1 cellular context compared by ENCODE assay signal in the genomic region with DNA sequence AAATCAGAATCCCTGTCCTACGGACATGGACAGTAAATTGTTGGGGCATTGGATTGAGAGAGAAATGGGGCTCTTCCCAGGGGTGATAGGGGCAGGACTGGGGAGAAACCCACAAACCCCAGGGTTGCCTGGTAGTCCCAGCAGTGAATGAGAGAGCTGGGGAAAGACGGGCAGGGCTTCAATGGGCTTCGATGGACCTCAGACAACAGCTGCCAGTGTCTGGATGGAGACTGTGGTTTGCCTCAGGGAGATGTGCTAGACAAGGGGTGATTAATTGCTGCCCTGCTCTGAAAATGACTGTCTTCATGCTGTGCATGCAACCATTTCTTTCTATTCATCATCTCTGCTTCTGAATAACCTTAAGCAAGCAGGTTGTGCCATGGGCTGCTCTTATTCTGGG.
A peak's percentile ranks its signal among the peaks of the same experiment; 100 is the strongest.
TF ChIP-seq lines count a peak whose summit lies in the region.

No MANE protein-coding gene starts in this region.

TF ChIP-seq in GM12878, 131 proteins besides CTCF, POLR2A, EP300 and RAD21 (continued from another document and continues in another):
- TF ChIP-seq, protein P1, sequence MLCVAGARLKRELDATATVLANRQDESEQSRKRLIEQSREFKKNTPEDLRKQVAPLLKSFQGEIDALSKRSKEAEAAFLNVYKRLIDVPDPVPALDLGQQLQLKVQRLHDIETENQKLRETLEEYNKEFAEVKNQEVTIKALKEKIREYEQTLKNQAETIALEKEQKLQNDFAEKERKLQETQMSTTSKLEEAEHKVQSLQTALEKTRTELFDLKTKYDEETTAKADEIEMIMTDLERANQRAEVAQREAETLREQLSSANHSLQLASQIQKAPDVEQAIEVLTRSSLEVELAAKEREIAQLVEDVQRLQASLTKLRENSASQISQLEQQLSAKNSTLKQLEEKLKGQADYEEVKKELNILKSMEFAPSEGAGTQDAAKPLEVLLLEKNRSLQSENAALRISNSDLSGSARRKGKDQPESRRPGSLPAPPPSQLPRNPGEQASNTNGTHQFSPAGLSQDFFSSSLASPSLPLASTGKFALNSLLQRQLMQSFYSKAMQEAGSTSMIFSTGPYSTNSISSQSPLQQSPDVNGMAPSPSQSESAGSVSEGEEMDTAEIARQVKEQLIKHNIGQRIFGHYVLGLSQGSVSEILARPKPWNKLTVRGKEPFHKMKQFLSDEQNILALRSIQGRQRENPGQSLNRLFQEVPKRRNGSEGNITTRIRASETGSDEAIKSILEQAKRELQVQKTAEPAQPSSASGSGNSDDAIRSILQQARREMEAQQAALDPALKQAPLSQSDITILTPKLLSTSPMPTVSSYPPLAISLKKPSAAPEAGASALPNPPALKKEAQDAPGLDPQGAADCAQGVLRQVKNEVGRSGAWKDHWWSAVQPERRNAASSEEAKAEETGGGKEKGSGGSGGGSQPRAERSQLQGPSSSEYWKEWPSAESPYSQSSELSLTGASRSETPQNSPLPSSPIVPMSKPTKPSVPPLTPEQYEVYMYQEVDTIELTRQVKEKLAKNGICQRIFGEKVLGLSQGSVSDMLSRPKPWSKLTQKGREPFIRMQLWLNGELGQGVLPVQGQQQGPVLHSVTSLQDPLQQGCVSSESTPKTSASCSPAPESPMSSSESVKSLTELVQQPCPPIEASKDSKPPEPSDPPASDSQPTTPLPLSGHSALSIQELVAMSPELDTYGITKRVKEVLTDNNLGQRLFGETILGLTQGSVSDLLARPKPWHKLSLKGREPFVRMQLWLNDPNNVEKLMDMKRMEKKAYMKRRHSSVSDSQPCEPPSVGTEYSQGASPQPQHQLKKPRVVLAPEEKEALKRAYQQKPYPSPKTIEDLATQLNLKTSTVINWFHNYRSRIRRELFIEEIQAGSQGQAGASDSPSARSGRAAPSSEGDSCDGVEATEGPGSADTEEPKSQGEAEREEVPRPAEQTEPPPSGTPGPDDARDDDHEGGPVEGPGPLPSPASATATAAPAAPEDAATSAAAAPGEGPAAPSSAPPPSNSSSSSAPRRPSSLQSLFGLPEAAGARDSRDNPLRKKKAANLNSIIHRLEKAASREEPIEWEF (IDR thresholded peaks at IDR 0.05; ENCODE audit: insufficient replicate concordance, low read depth, low read length): no peak
- TF ChIP-seq, protein P2, sequence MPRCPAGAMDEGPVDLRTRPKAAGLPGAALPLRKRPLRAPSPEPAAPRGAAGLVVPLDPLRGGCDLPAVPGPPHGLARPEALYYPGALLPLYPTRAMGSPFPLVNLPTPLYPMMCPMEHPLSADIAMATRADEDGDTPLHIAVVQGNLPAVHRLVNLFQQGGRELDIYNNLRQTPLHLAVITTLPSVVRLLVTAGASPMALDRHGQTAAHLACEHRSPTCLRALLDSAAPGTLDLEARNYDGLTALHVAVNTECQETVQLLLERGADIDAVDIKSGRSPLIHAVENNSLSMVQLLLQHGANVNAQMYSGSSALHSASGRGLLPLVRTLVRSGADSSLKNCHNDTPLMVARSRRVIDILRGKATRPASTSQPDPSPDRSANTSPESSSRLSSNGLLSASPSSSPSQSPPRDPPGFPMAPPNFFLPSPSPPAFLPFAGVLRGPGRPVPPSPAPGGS (IDR thresholded peaks at IDR 0.05; ENCODE audit: borderline replicate concordance, insufficient read depth, low read depth, low read length, poor library complexity, severe bottlenecking): peak; percentile 27
- no peak for TF ChIP-seq YBX1 (IDR thresholded peaks at IDR 0.05)
- TF ChIP-seq FOS (IDR thresholded peaks at IDR 0.05; ENCODE audit: borderline replicate concordance, extremely low read depth, insufficient read length): no peak
- TF ChIP-seq SPI1 (IDR thresholded peaks at IDR 0.05; ENCODE audit: borderline replicate concordance, insufficient read depth, low read depth, low read length): no peak
- TF ChIP-seq, protein P3, sequence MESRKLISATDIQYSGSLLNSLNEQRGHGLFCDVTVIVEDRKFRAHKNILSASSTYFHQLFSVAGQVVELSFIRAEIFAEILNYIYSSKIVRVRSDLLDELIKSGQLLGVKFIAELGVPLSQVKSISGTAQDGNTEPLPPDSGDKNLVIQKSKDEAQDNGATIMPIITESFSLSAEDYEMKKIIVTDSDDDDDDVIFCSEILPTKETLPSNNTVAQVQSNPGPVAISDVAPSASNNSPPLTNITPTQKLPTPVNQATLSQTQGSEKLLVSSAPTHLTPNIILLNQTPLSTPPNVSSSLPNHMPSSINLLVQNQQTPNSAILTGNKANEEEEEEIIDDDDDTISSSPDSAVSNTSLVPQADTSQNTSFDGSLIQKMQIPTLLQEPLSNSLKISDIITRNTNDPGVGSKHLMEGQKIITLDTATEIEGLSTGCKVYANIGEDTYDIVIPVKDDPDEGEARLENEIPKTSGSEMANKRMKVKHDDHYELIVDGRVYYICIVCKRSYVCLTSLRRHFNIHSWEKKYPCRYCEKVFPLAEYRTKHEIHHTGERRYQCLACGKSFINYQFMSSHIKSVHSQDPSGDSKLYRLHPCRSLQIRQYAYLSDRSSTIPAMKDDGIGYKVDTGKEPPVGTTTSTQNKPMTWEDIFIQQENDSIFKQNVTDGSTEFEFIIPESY (IDR thresholded peaks at IDR 0.05): no peak
- peak; percentile 99 for TF ChIP-seq IRF4 (IDR thresholded peaks at IDR 0.05; ENCODE audit: low read depth, low read length)
- TF ChIP-seq NRF1 (conservative IDR thresholded peaks at IDR 0.05; ENCODE audit: low read depth, low read length): no peak
- TF ChIP-seq YY1 (IDR thresholded peaks at IDR 0.05; ENCODE audit: low read depth, low read length): no peak
- no peak for TF ChIP-seq ESRRA (IDR thresholded peaks at IDR 0.05; ENCODE audit: low read length)
- TF ChIP-seq, protein P4, sequence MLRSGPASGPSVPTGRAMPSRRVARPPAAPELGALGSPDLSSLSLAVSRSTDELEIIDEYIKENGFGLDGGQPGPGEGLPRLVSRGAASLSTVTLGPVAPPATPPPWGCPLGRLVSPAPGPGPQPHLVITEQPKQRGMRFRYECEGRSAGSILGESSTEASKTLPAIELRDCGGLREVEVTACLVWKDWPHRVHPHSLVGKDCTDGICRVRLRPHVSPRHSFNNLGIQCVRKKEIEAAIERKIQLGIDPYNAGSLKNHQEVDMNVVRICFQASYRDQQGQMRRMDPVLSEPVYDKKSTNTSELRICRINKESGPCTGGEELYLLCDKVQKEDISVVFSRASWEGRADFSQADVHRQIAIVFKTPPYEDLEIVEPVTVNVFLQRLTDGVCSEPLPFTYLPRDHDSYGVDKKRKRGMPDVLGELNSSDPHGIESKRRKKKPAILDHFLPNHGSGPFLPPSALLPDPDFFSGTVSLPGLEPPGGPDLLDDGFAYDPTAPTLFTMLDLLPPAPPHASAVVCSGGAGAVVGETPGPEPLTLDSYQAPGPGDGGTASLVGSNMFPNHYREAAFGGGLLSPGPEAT (IDR thresholded peaks at IDR 0.05; ENCODE audit: low read depth): peak; percentile 54; the same call in 1 of the 2 replicates
- TF ChIP-seq ZNF217 (IDR thresholded peaks at IDR 0.05): peak; percentile 60
- TF ChIP-seq, protein P5, sequence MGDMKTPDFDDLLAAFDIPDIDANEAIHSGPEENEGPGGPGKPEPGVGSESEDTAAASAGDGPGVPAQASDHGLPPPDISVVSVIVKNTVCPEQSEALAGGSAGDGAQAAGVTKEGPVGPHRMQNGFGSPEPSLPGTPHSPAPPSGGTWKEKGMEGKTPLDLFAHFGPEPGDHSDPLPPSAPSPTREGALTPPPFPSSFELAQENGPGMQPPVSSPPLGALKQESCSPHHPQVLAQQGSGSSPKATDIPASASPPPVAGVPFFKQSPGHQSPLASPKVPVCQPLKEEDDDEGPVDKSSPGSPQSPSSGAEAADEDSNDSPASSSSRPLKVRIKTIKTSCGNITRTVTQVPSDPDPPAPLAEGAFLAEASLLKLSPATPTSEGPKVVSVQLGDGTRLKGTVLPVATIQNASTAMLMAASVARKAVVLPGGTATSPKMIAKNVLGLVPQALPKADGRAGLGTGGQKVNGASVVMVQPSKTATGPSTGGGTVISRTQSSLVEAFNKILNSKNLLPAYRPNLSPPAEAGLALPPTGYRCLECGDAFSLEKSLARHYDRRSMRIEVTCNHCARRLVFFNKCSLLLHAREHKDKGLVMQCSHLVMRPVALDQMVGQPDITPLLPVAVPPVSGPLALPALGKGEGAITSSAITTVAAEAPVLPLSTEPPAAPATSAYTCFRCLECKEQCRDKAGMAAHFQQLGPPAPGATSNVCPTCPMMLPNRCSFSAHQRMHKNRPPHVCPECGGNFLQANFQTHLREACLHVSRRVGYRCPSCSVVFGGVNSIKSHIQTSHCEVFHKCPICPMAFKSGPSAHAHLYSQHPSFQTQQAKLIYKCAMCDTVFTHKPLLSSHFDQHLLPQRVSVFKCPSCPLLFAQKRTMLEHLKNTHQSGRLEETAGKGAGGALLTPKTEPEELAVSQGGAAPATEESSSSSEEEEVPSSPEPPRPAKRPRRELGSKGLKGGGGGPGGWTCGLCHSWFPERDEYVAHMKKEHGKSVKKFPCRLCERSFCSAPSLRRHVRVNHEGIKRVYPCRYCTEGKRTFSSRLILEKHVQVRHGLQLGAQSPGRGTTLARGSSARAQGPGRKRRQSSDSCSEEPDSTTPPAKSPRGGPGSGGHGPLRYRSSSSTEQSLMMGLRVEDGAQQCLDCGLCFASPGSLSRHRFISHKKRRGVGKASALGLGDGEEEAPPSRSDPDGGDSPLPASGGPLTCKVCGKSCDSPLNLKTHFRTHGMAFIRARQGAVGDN (IDR thresholded peaks at IDR 0.05): peak; percentile 81; the same call in 1 of the 2 replicates
- no peak for TF ChIP-seq CEBPB (IDR thresholded peaks at IDR 0.05; ENCODE audit: borderline replicate concordance in 1 of 2, low read depth in 2 of 2, low read length in 2 of 2)
- TF ChIP-seq, protein P6, sequence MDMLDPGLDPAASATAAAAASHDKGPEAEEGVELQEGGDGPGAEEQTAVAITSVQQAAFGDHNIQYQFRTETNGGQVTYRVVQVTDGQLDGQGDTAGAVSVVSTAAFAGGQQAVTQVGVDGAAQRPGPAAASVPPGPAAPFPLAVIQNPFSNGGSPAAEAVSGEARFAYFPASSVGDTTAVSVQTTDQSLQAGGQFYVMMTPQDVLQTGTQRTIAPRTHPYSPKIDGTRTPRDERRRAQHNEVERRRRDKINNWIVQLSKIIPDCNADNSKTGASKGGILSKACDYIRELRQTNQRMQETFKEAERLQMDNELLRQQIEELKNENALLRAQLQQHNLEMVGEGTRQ (IDR thresholded peaks at IDR 0.05; ENCODE audit: borderline replicate concordance, low read depth, low read length): no peak
- TF ChIP-seq NFYA (IDR thresholded peaks at IDR 0.05; ENCODE audit: borderline replicate concordance, low read depth, low read length): no peak
- TF ChIP-seq, protein P7, sequence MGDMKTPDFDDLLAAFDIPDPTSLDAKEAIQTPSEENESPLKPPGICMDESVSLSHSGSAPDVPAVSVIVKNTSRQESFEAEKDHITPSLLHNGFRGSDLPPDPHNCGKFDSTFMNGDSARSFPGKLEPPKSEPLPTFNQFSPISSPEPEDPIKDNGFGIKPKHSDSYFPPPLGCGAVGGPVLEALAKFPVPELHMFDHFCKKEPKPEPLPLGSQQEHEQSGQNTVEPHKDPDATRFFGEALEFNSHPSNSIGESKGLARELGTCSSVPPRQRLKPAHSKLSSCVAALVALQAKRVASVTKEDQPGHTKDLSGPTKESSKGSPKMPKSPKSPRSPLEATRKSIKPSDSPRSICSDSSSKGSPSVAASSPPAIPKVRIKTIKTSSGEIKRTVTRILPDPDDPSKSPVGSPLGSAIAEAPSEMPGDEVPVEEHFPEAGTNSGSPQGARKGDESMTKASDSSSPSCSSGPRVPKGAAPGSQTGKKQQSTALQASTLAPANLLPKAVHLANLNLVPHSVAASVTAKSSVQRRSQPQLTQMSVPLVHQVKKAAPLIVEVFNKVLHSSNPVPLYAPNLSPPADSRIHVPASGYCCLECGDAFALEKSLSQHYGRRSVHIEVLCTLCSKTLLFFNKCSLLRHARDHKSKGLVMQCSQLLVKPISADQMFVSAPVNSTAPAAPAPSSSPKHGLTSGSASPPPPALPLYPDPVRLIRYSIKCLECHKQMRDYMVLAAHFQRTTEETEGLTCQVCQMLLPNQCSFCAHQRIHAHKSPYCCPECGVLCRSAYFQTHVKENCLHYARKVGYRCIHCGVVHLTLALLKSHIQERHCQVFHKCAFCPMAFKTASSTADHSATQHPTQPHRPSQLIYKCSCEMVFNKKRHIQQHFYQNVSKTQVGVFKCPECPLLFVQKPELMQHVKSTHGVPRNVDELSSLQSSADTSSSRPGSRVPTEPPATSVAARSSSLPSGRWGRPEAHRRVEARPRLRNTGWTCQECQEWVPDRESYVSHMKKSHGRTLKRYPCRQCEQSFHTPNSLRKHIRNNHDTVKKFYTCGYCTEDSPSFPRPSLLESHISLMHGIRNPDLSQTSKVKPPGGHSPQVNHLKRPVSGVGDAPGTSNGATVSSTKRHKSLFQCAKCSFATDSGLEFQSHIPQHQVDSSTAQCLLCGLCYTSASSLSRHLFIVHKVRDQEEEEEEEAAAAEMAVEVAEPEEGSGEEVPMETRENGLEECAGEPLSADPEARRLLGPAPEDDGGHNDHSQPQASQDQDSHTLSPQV (IDR thresholded peaks at IDR 0.05): no peak
- peak; percentile 34; the same call in 1 of the 2 replicates for TF ChIP-seq CREB1 (IDR thresholded peaks at IDR 0.05; ENCODE audit: low read depth)
- peak; percentile 63; the same call in 1 of the 2 replicates for TF ChIP-seq ZBED1 (IDR thresholded peaks at IDR 0.05; ENCODE audit: borderline replicate concordance)
- TF ChIP-seq, protein P8, sequence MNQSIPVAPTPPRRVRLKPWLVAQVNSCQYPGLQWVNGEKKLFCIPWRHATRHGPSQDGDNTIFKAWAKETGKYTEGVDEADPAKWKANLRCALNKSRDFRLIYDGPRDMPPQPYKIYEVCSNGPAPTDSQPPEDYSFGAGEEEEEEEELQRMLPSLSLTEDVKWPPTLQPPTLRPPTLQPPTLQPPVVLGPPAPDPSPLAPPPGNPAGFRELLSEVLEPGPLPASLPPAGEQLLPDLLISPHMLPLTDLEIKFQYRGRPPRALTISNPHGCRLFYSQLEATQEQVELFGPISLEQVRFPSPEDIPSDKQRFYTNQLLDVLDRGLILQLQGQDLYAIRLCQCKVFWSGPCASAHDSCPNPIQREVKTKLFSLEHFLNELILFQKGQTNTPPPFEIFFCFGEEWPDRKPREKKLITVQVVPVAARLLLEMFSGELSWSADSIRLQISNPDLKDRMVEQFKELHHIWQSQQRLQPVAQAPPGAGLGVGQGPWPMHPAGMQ (IDR thresholded peaks at IDR 0.05; ENCODE audit: borderline replicate concordance): no peak
- peak; percentile 68; the same call in 1 of the 2 replicates for TF ChIP-seq FOXM1 (IDR thresholded peaks at IDR 0.05; ENCODE audit: low read depth, low read length)
- peak; percentile 94 to 95 for TF ChIP-seq IKZF2 (IDR thresholded peaks at IDR 0.05)
- no peak for TF ChIP-seq NFXL1 (IDR thresholded peaks at IDR 0.05; ENCODE audit: borderline replicate concordance)
